ENCODE assay signal across 1 cellular context in genomic region chr5:160923927-160924705, GRCh38.
TF ChIP-seq lines count a peak whose summit lies in the region.

No MANE protein-coding gene starts in this region.

TF ChIP-seq in GM23338, 12 proteins besides CTCF, POLR2A, EP300 and RAD21 (continued from another document):
- no peak for TF ChIP-seq ETS1 (IDR thresholded peaks at IDR 0.05)
- no peak for TF ChIP-seq CREB1 (CRISPR knock-in tag; IDR thresholded peaks at IDR 0.05; ENCODE audit: low read depth)
- no peak for TF ChIP-seq EZH2phosphoT487 (IDR thresholded peaks at IDR 0.05; ENCODE audit: unreplicated experiment)
- TF ChIP-seq STAT1 (IDR thresholded peaks at IDR 0.05; ENCODE audit: unreplicated experiment) = no peak
- no peak for TF ChIP-seq ZNF114 (CRISPR knock-in tag; IDR thresholded peaks at IDR 0.05)
- no peak for TF ChIP-seq REST (IDR thresholded peaks at IDR 0.05; ENCODE audit: unreplicated experiment)
- no peak for TF ChIP-seq JUNB (IDR thresholded peaks at IDR 0.05; ENCODE audit: unreplicated experiment)
- TF ChIP-seq ZNF331 (CRISPR knock-in tag; IDR thresholded peaks at IDR 0.05; ENCODE audit: low read depth) = no peak
- no peak for TF ChIP-seq POLR2AphosphoS5 (IDR thresholded peaks at IDR 0.05; ENCODE audit: low read depth)
